In the genomic region with DNA sequence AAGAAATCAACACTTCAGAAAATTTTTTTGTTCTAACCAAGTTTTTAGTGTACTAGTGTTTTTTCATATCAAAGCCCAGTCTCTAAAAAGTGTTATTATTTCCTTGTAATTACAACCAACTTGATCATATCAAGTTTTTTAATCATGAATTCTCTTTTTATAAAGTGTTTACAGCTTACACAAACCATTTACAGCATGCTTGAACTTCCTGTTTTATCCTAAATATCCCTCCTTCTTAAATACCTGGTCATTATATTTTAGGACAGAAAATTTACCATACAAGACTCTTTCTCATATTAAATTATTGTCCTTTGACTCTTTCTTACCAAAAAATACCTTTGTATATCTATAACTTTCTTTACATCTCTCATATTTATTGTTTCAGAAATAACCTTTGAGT, we compare ENCODE assay signal across 22 cellular contexts.
DNase-seq lines count a peak whose midpoint lies in the region; ATAC-seq and TF ChIP-seq lines count a peak whose summit lies in the region.
"Had no signal": no experiment of that assay in that cellular context is flagged by ENCODE, and none has a peak within 500 bp of the region (broad histone marks: within the 10 kb centered on the region; RNA-seq: fewer than 3 reads in every experiment).

No MANE protein-coding gene starts in this region.

- no peak overlapping the region for H3K4me3 Mint-ChIP-seq in HFFc6
- H3K4me3 Mint-ChIP-seq: CD14-positive monocyte; CD4-positive, alpha-beta T cell; CD8-positive, alpha-beta memory T cell had no signal

- no peak overlapping the region for H3K4me2 ChIP-seq in HCT116 (ENCODE audit: low read length)
- no peak overlapping the region for H3K4me2 ChIP-seq in mesendoderm (ENCODE audit: low read length)
- H3K4me2 ChIP-seq: BLaER1 treated with 17β-estradiol and CSF1 and Interleukin-3, amounts not matched to agents 10 nM and 100 nM had no signal

- H3K79me2 ChIP-seq in HCT116 (ENCODE audit: insufficient read depth, low read length) (no peaks in the 10 kb centered on the region), mesendoderm (ENCODE audit: control insufficient read depth, insufficient read depth, low read length) (no peaks in the 10 kb centered on the region)

- no peak overlapping the region for H4K5ac ChIP-seq in mesendoderm (ENCODE audit: low read length)

- H2BK15ac ChIP-seq in mesendoderm (replicated peaks; ENCODE audit: low read depth), result no peak overlapping the region

- H3K9me3 ChIP-seq in HCT116 (ENCODE audit: control insufficient read depth in 1 of 2, insufficient read depth in 1 of 2, low read depth in 1 of 2, low read length in 2 of 2), result no peaks in the 10 kb centered on the region
- H3K9me3 ChIP-seq: BE2C had no signal

- H3K4me1 Mint-ChIP-seq in HFFc6 (ENCODE audit: low read depth), result no peaks in the 10 kb centered on the region
- H3K4me1 Mint-ChIP-seq: CD14-positive monocyte; CD8-positive, alpha-beta memory T cell had no signal

- no peak overlapping the region for H3K4me3 ChIP-seq in HCT116 (replicated peaks in 1 of 2; ENCODE audit: low read depth in 1 of 2, low read length in 2 of 2)
- no peak overlapping the region for H3K4me3 ChIP-seq in mesendoderm (ENCODE audit: low read length)
- H3K4me3 ChIP-seq: BLaER1 treated with 17β-estradiol and CSF1 and Interleukin-3, amounts not matched to agents 10 nM and 100 nM had no signal

- no peaks in the 10 kb centered on the region for H3K36me3 ChIP-seq in HCT116 (ENCODE audit: control insufficient read depth in 1 of 2, insufficient read depth in 2 of 2, low read length in 2 of 2)
- H3K36me3 ChIP-seq in mesendoderm (ENCODE audit: control insufficient read depth, insufficient read depth, low read length), result no peaks in the 10 kb centered on the region
- H3K36me3 ChIP-seq: BE2C; BLaER1 treated with 17β-estradiol and CSF1 and Interleukin-3, amounts not matched to agents 10 nM and 100 nM had no signal

- H2BK5ac ChIP-seq in mesendoderm (ENCODE audit: low read length), result no peak overlapping the region

- RAD21 ChIA-PET in HCT116 (lab: Charles Lee; ENCODE audit: low non-redundant PET in 1 of 2, low total read pairs in 2 of 2, uncharacterized antibody in 2 of 2, unreplicated experiment in 2 of 2), result no interaction called here

- H3K27ac ChIP-seq in HCT116 (ENCODE audit: low read depth, low read length) (no peak overlapping the region), mesendoderm (ENCODE audit: low read depth, low read length) (no peak overlapping the region)
- H3K27ac ChIP-seq: 22Rv1; BLaER1 treated with 17β-estradiol and CSF1 and Interleukin-3, amounts not matched to agents 10 nM and 100 nM had no signal

- no TSS peak for BruUV-seq in HCT116 (replicated peaks; lab: Mats Ljungman, UMichigan)

- DNase-seq in DMS53 (lab: John Stamatoyannopoulos, UW), result peak; percentile 18
- DNase-seq in DMS53 treated with DMSO at 0.1 percent for 48 hours (lab: John Stamatoyannopoulos, UW; ENCODE audit: unreplicated experiment), result no peak
- no peak for DNase-seq in HCT116 (ENCODE audit: low read depth, low spot score)
- DNase-seq in OCI-M1 (lab: John Stamatoyannopoulos, UW), result peak; percentile 46
- DNase-seq in mesendoderm, result peak; percentile 36
- DNase-seq in NCI-H226, result no peak
- no peak for DNase-seq in HFFc6
- DNase-seq: ACHN; AML-193; BE2C; CD4-positive, alpha-beta T cell; CD8-positive, alpha-beta memory T cell; DMS 273 treated with DMSO at 0.1 percent for 48 hours; DMS79; EL; GF-D8; H7; HCEC 1CT had no signal

- no peaks in the 10 kb centered on the region for H3K4me1 ChIP-seq in HCT116 (ENCODE audit: control insufficient read depth in 1 of 2, insufficient read depth in 2 of 2, low read length in 2 of 2)
- H3K4me1 ChIP-seq in mesendoderm (ENCODE audit: control insufficient read depth, low read depth, low read length), result no peaks in the 10 kb centered on the region
- H3K4me1 ChIP-seq: BE2C; BLaER1 treated with 17β-estradiol and CSF1 and Interleukin-3, amounts not matched to agents 10 nM and 100 nM had no signal

- H3K36me3 Mint-ChIP-seq in HFFc6 (ENCODE audit: low read depth), result peaks cover 9% of the 10 kb centered on the region
- H3K36me3 Mint-ChIP-seq: CD14-positive monocyte; CD8-positive, alpha-beta memory T cell had no signal

- ATAC-seq in HCT116 (no peak), GM19452 (IDR thresholded peaks at IDR 0.05; ENCODE audit: unreplicated experiment) (no peak)

- CTCF ChIA-PET in HCT116 (lab: Charles Lee), result no interaction called here

- H3K27me3 Mint-ChIP-seq in HFFc6 (ENCODE audit: insufficient read depth), result no peaks in the 10 kb centered on the region
- H3K27me3 Mint-ChIP-seq: CD8-positive, alpha-beta memory T cell had no signal

- H3K27me3 ChIP-seq in HCT116 (ENCODE audit: insufficient read depth, low read length), result no peaks in the 10 kb centered on the region
- no peaks in the 10 kb centered on the region for H3K27me3 ChIP-seq in mesendoderm (ENCODE audit: insufficient read depth, low read length, poor library complexity)
- H3K27me3 ChIP-seq: BE2C; BLaER1 treated with 17β-estradiol and CSF1 and Interleukin-3, amounts not matched to agents 10 nM and 100 nM had no signal

- H3K27ac Mint-ChIP-seq in HFFc6, result no peak overlapping the region
- H3K27ac Mint-ChIP-seq: CD14-positive monocyte; CD4-positive, alpha-beta T cell; CD8-positive, alpha-beta memory T cell had no signal

- no peak overlapping the region for H2BK120ac ChIP-seq in mesendoderm (ENCODE audit: low read depth, low read length)

- no peak overlapping the region for H4K8ac ChIP-seq in mesendoderm (ENCODE audit: low read depth, low read length)

- no peak overlapping the region for H3K18ac ChIP-seq in mesendoderm (ENCODE audit: low read length)

- H3K79me1 ChIP-seq in mesendoderm (ENCODE audit: low read length), result no peaks in the 10 kb centered on the region

- H2AFZ ChIP-seq in HCT116 (ENCODE audit: low read depth, low read length, poor library complexity, severe bottlenecking), result no peak overlapping the region

- TF ChIP-seq POLR2A in HCT116 (IDR thresholded peaks at IDR 0.05; ENCODE audit: borderline replicate concordance, extremely low read depth, insufficient read depth, insufficient read length), result no peak

- H3K4ac ChIP-seq in mesendoderm (ENCODE audit: low read depth, low read length), result no peak overlapping the region

- no peak overlapping the region for H3K56ac ChIP-seq in mesendoderm (ENCODE audit: low read length)

- TF ChIP-seq RAD21 in HCT116 (IDR thresholded peaks at IDR 0.05; ENCODE audit: low read depth), result no peak

- no peaks in the 10 kb centered on the region; the same call in 1 of the 2 replicates for H3K9me2 ChIP-seq in HCT116 (ENCODE audit: insufficient read depth)

- peaks cover 43% of the 10 kb centered on the region for H3K9me3 Mint-ChIP-seq in HFFc6

- intact Hi-C loops in HCT116 (cut with micrococcal nuclease), result no loop called here

- H3K23ac ChIP-seq in mesendoderm (ENCODE audit: low read length), result no peak overlapping the region

- H4K20me1 ChIP-seq in HCT116 (ENCODE audit: insufficient read depth), result no peaks in the 10 kb centered on the region
- H4K20me1 ChIP-seq: BLaER1 treated with 17β-estradiol and CSF1 and Interleukin-3, amounts not matched to agents 10 nM and 100 nM had no signal

- no peak overlapping the region for H2AK5ac ChIP-seq in mesendoderm (ENCODE audit: low read length)

- no peak for TF ChIP-seq CTCF in HCT116 (IDR thresholded peaks at IDR 0.05 in 2 of 3, conservative IDR thresholded peaks at IDR 0.05 in 1 of 3; ENCODE audit: borderline replicate concordance in 1 of 3, insufficient read depth in 1 of 3, low read depth in 2 of 3, low read length in 2 of 3)
- no peak for TF ChIP-seq CTCF in HFFc6 (IDR thresholded peaks at IDR 0.05)

- H3K9ac ChIP-seq in HCT116 (ENCODE audit: low read length), result no peak overlapping the region
- H3K9ac ChIP-seq in mesendoderm (ENCODE audit: low read length), result no peak overlapping the region
- H3K9ac ChIP-seq: BLaER1 treated with 17β-estradiol and CSF1 and Interleukin-3, amounts not matched to agents 10 nM and 100 nM had no signal

- POLR2A ChIA-PET in HCT116 (lab: Charles Lee), result no interaction called here

TF ChIP-seq in HCT116, 20 proteins besides CTCF, POLR2A, EP300 and RAD21:
- TF ChIP-seq CBX3 (IDR thresholded peaks at IDR 0.05; ENCODE audit: low read depth) (0 out of 2 replicates have a peak, but pooled peaks have one; percentile 25), SIN3A (IDR thresholded peaks at IDR 0.05; ENCODE audit: low read depth) (no peak), ELF1 (IDR thresholded peaks at IDR 0.05; ENCODE audit: borderline replicate concordance, low read depth) (no peak)
- TF ChIP-seq, protein P1, sequence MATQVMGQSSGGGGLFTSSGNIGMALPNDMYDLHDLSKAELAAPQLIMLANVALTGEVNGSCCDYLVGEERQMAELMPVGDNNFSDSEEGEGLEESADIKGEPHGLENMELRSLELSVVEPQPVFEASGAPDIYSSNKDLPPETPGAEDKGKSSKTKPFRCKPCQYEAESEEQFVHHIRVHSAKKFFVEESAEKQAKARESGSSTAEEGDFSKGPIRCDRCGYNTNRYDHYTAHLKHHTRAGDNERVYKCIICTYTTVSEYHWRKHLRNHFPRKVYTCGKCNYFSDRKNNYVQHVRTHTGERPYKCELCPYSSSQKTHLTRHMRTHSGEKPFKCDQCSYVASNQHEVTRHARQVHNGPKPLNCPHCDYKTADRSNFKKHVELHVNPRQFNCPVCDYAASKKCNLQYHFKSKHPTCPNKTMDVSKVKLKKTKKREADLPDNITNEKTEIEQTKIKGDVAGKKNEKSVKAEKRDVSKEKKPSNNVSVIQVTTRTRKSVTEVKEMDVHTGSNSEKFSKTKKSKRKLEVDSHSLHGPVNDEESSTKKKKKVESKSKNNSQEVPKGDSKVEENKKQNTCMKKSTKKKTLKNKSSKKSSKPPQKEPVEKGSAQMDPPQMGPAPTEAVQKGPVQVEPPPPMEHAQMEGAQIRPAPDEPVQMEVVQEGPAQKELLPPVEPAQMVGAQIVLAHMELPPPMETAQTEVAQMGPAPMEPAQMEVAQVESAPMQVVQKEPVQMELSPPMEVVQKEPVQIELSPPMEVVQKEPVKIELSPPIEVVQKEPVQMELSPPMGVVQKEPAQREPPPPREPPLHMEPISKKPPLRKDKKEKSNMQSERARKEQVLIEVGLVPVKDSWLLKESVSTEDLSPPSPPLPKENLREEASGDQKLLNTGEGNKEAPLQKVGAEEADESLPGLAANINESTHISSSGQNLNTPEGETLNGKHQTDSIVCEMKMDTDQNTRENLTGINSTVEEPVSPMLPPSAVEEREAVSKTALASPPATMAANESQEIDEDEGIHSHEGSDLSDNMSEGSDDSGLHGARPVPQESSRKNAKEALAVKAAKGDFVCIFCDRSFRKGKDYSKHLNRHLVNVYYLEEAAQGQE (IDR thresholded peaks at IDR 0.05; ENCODE audit: low read depth), result no peak
TF ChIP-seq in HCT116: peak in this region for 1.

Comparison
In these comparisons a context has a peak if more than half of its experiments do, and no peak if none do; other contexts are left out.
1. DNase-seq: peak in DMS53 (single experiment), OCI-M1 (single experiment) and mesendoderm (single experiment); none in DMS53 treated with DMSO at 0.1 percent for 48 hours (single experiment), HCT116 (single experiment), NCI-H226 (single experiment) and HFFc6 (single experiment).